In the genomic region with DNA sequence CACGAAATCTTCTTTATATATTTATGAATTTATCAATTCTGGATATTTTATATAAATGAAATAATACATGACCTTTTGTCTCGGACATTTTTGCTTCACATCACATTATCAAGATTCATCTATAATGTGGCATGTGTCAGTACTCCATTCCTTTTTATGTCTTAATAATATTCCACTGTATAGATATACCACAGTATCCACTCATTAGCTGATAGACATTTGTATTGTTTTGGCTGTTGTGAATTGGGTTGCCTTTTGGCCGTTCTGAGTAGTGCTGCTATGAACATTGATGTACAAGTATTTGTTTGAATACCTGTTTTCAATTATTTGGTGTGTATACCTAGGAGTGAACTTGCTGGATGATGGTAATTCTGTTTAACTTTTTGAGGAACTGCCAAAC, we compare ENCODE assay signal across 26 cellular contexts.
"Had no signal": no experiment of that assay in that cellular context is flagged by ENCODE, and none has a peak within 500 bp of the region (broad histone marks: within the 10 kb centered on the region; RNA-seq: fewer than 3 reads in every experiment).

No MANE protein-coding gene starts in this region.

- H3K36me3 ChIP-seq: stomach, suprapubic skin, thoracic aorta, thyroid gland, tibial artery, tibial nerve, transverse colon, upper lobe of left lung, upper lobe of right lung, uterus, vagina had no signal

- H3K27ac ChIP-seq: stomach, suprapubic skin, testis, thoracic aorta, thyroid gland, tibial artery, tibial nerve, transverse colon, upper lobe of left lung, upper lobe of right lung, uterus, vagina had no signal

- ATAC-seq: stimulated activated effector memory CD8-positive, alpha-beta T cell treated with anti-CD3 and anti-CD28 coated beads, Interleukin-12 subunit alpha, Interleukin-12 subunit beta, amount 100 ng/mL, for 72 hours; stimulated activated memory B cell treated with anti-CD40 and anti-IgM and Interleukin-4, amounts not matched to agents 10 μg/mL and 1 μg/mL and 100 μg/mL, for 72 hours; stimulated activated naive B cell treated with anti-CD40 and anti-IgM and Interleukin-4, amounts not matched to agents 10 μg/mL and 1 μg/mL and 100 μg/mL, for 72 hours; stimulated activated naive CD8-positive, alpha-beta T cell treated with anti-CD3 and anti-CD28 coated beads, Interleukin-15, amount 100 ng/mL, for 72 hours; stimulated activated naive CD8-positive, alpha-beta T cell treated with anti-CD3 and anti-CD28 coated beads, Interleukin-15, Interleukin-2, amounts not matched to agents 100 U/mL and 50 U/mL, for 24 hours; upper lobe of right lung had no signal

- DNase-seq: stimulated activated CD4-positive, alpha-beta T cell treated with anti-CD3 and anti-CD28 coated beads, Interleukin-2, amount 100 ng/mL, for 48 hours; stimulated activated CD4-positive, alpha-beta T cell treated with anti-CD3 and anti-CD28 coated beads, Interleukin-4, amount 100 ng/mL, for 1 hour; stimulated activated CD4-positive, alpha-beta T cell treated with anti-CD3 and anti-CD28 coated beads, Interleukin-4, amount 100 ng/mL, for 24 hours; stimulated activated CD4-positive, alpha-beta T cell treated with anti-CD3 and anti-CD28 coated beads, Interleukin-4, amount 100 ng/mL, for 4 hours; stimulated activated CD8-positive, alpha-beta memory T cell treated with anti-CD3 and anti-CD28 coated beads, Interleukin-4, amount 100 ng/mL, for 48 hours; stimulated activated naive B cell treated with anti-CD40 and anti-IgM and Interleukin-4, amounts not matched to agents 10 μg/mL and 1 μg/mL and 100 μg/mL, for 72 hours; stimulated activated naive CD4-positive, alpha-beta T cell; stimulated activated naive CD4-positive, alpha-beta T cell treated with Interleukin-2 at 50 U/mL for 16 hours; stimulated activated naive CD8-positive, alpha-beta T cell treated with anti-CD3 and anti-CD28 coated beads, Interleukin-15, amount 100 ng/mL, for 72 hours; stimulated activated naive CD8-positive, alpha-beta T cell treated with anti-CD3 and anti-CD28 coated beads, Interleukin-15, Interleukin-2, amounts not matched to agents 100 U/mL and 50 U/mL, for 24 hours; stomach; substantia nigra; testis; thyroid gland; tibial artery; transverse colon; trophoblast cell; upper lobe of left lung; upper lobe of right lung; uterus had no signal

- H3K4me3 ChIP-seq: stomach, suprapubic skin, testis, thoracic aorta, thyroid gland, tibial artery, tibial nerve, transverse colon, upper lobe of left lung, upper lobe of right lung, uterus, vagina had no signal

- H3K27me3 ChIP-seq: stomach, suprapubic skin, testis, thyroid gland, tibial artery, tibial nerve, transverse colon, upper lobe of left lung, upper lobe of right lung, uterus, vagina had no signal

- H3K4me1 ChIP-seq: stomach, suprapubic skin, testis, thyroid gland, tibial artery, tibial nerve, upper lobe of left lung, upper lobe of right lung, uterus, vagina had no signal

- H3K9me3 ChIP-seq: stomach, suprapubic skin, testis, thoracic aorta, thyroid gland, tibial artery, tibial nerve, transverse colon, upper lobe of left lung, upper lobe of right lung, uterus, vagina had no signal
